ENCODE assay signal across 8 cellular contexts in genomic region chr18:78102135-78102534, GRCh38.
"Had no signal": no experiment of that assay in that cellular context is flagged by ENCODE, and none has a peak within 500 bp of the region (broad histone marks: within the 10 kb centered on the region; RNA-seq: fewer than 3 reads in every experiment).

No MANE protein-coding gene starts in this region.

- H3K4me3 ChIP-seq: GM23338 had no signal

- H3K4me2 ChIP-seq: GM23338 had no signal

- ATAC-seq: GM23338 had no signal

- H3K27ac Mint-ChIP-seq: GM23338, IgD-negative memory B cell had no signal

- FAIRE-seq: H1, H54, HTR-8/SVneo had no signal

- DNase-seq: H9, HCEC 1CT, KBM-7 had no signal

- H2AFZ ChIP-seq: GM23338 had no signal

- H3K4me1 Mint-ChIP-seq: GM23338, IgD-negative memory B cell had no signal

- H3K4me3 Mint-ChIP-seq: GM23338, H9, IgD-negative memory B cell had no signal

- H3K27me3 Mint-ChIP-seq: IgD-negative memory B cell had no signal
